In genomic region chr20:43022081-43022480, GRCh38 we compare ENCODE assay signal across 18 cellular contexts.
"Had no signal": no experiment of that assay in that cellular context is flagged by ENCODE, and none has a peak within 500 bp of the region (broad histone marks: within the 10 kb centered on the region; RNA-seq: fewer than 3 reads in every experiment).

No MANE protein-coding gene starts in this region.

- DNase-seq: KBM-7, MG63, NCI-H1092, NCI-H1105 treated with DMSO at 0.1 percent for 48 hours, NCI-H1417 treated with DMSO at 0.1 percent for 48 hours, NCI-H146, NCI-H1694 treated with DMSO at 0.1 percent for 48 hours, NCI-H1930, NCI-H2081, NCI-H2107, NCI-H2227 treated with DMSO at 0.1 percent for 48 hours, NCI-H524, NCI-H526 treated with DMSO at 0.1 percent for 48 hours, NCI-H774, RPMI8226, SHP77, SK-N-SH had no signal

- H3K4me2 ChIP-seq: SK-N-SH had no signal

- H3K9me3 ChIP-seq: MG63, SK-N-SH had no signal

- H3K27me3 ChIP-seq: MG63 had no signal

- H3K9ac ChIP-seq: SK-N-SH had no signal

- H3K36me3 ChIP-seq: MG63 had no signal

- FAIRE-seq: RCC 7860 had no signal

- H3K9me2 ChIP-seq: SK-N-SH had no signal

- H3K4me3 ChIP-seq: MG63 had no signal
